ENCODE assay signal across 14 cellular contexts in the genomic region with DNA sequence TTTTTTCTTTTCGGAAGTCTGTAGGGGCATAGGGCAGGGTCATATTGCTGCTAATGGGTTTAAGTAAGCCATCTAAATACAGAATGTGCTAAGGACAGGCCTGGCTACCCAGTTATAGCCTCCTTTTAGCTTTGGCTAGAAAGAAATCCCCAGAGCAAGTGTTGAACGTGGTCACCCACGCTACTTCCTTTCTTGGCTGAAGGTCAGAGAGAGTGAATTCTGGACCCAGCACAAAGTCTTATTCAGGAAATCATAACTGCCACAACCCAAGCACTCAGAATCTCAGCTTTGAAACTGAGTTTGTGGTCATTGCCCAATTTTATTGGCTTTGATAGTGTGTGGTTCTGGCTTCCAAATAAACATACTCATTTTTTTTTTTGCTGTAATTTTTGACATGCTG.
DNase-seq lines count a peak whose midpoint lies in the region; ATAC-seq, FAIRE-seq and TF ChIP-seq lines count a peak whose summit lies in the region.
"Had no signal": no experiment of that assay in that cellular context is flagged by ENCODE, and none has a peak within 500 bp of the region (broad histone marks: within the 10 kb centered on the region; RNA-seq: fewer than 3 reads in every experiment).

No MANE protein-coding gene starts in this region.

- peak overlapping the region; percentile 3 for H3K4me3 ChIP-seq in Loucy (ENCODE audit: low read length, poor library complexity, severe bottlenecking)
- H3K4me3 ChIP-seq: dorsolateral prefrontal cortex had no signal

- no peak for TF ChIP-seq CTCF in Loucy (conservative IDR thresholded peaks at IDR 0.05; ENCODE audit: low read length)

- H3K9ac ChIP-seq in Loucy (ENCODE audit: low read depth, low read length, poor library complexity, severe bottlenecking): no peak overlapping the region

- DNase-seq in AML-193 (lab: John Stamatoyannopoulos, UW) (peak; percentile 20 to 25), dermis blood vessel endothelial cell (peak; percentile 48), myocyte (ENCODE audit: low read depth) (peak; percentile 88), urothelium cell line (ENCODE audit: low spot score) (no peak), DMS79 treated with DMSO at 0.1 percent for 48 hours (lab: John Stamatoyannopoulos, UW) (no peak), erythroblast (lab: John Stamatoyannopoulos, UW) (no peak)
- DNase-seq in stimulated activated naive CD8-positive, alpha-beta T cell treated with anti-CD3 and anti-CD28 coated beads, Interleukin-15, Interleukin-2, amounts not matched to agents 100 U/mL and 50 U/mL, for 24 hours: no peak
- DNase-seq: IMR-90, mesendoderm, NCI-H2107, OCI-M1 had no signal

- no peaks in the 10 kb centered on the region for H3K79me2 ChIP-seq in Loucy (ENCODE audit: insufficient read depth, low read length)

- H3K36me3 ChIP-seq in Loucy (ENCODE audit: insufficient read depth, low read length): no peaks in the 10 kb centered on the region

- peak overlapping the region; percentile 28 for H3K4me2 ChIP-seq in Loucy (ENCODE audit: low read depth, low read length, poor library complexity, severe bottlenecking)

- FAIRE-seq in urothelium cell line (lab: Jason Lieb, UNC): no peak

- ATAC-seq in stimulated activated naive CD8-positive, alpha-beta T cell treated with anti-CD3 and anti-CD28 coated beads, Interleukin-15, Interleukin-2, amounts not matched to agents 100 U/mL and 50 U/mL, for 24 hours: no peak
- ATAC-seq: activated naive CD4-positive, alpha-beta T cell treated with anti-CD3 and anti-CD28 coated beads, Interleukin-2, amount 50 U/mL, for 72 hours had no signal

- no peaks in the 10 kb centered on the region for H3K9me3 ChIP-seq in Loucy (ENCODE audit: insufficient read depth, low read depth, low read length)

- no peaks in the 10 kb centered on the region for H3F3A ChIP-seq in Loucy (ENCODE audit: low read depth)

- H3K4me1 ChIP-seq in Loucy (ENCODE audit: insufficient read depth, low read length, poor library complexity, severe bottlenecking): peaks cover 38% of the 10 kb centered on the region

- H4K20me1 ChIP-seq in Loucy (ENCODE audit: insufficient read depth, low read length, poor library complexity, severe bottlenecking): no peaks in the 10 kb centered on the region

- H3K9me2 ChIP-seq in Loucy (replicated peaks; ENCODE audit: low read depth, low read length): no peaks in the 10 kb centered on the region

- H2AFZ ChIP-seq in Loucy (ENCODE audit: low read length): no peak overlapping the region

- no peaks in the 10 kb centered on the region for H3K27me3 ChIP-seq in Loucy (ENCODE audit: insufficient read depth, low read length, poor library complexity, severe bottlenecking)
- H3K27me3 ChIP-seq: dorsolateral prefrontal cortex had no signal

- no peak for TF ChIP-seq POLR2A in erythroblast (IDR thresholded peaks at IDR 0.05; ENCODE audit: low read length)

Comparison
In these comparisons a context has a peak if more than half of its experiments do, and no peak if none do; other contexts are left out.
1. DNase-seq: peak in AML-193 (2 of 2), dermis blood vessel endothelial cell (single experiment) and myocyte (single experiment); none in stimulated activated naive CD8-positive, alpha-beta T cell treated with anti-CD3 and anti-CD28 coated beads, Interleukin-15, Interleukin-2, amounts not matched to agents 100 U/mL and 50 U/mL, for 24 hours (single experiment), urothelium cell line (single experiment), DMS79 treated with DMSO at 0.1 percent for 48 hours (single experiment) and erythroblast (0 of 2).